Comparison of ENCODE assay signal across 2 cellular contexts in genomic region chr16:22934786-22935185, GRCh38.
A peak's percentile ranks its signal among the peaks of the same experiment; 100 is the strongest.
TF ChIP-seq lines count a peak whose summit lies in the region.

No MANE protein-coding gene starts in this region.

TF ChIP-seq in HepG2, 621 proteins besides CTCF, POLR2A, EP300 and RAD21 (continues in another document):
- TF ChIP-seq ZNF251 (CRISPR knock-in tag; IDR thresholded peaks at IDR 0.05) (no peak), MAFK (conservative IDR thresholded peaks at IDR 0.05 in 1 of 2, IDR thresholded peaks at IDR 0.05 in 1 of 2; ENCODE audit: low read length in 2 of 2) (peak in 1 of 2 experiments; percentile 48; a peak in 2 of 4 replicates), REPIN1 (CRISPR knock-in tag; IDR thresholded peaks at IDR 0.05; ENCODE audit: borderline replicate concordance, low read depth) (no peak), ZXDC (CRISPR knock-in tag; IDR thresholded peaks at IDR 0.05) (no peak), HNF1A (IDR thresholded peaks at IDR 0.05; ENCODE audit: low read depth) (no peak), HNF1A (CRISPR knock-in tag; IDR thresholded peaks at IDR 0.05; ENCODE audit: borderline replicate concordance) (no peak), TEF (CRISPR knock-in tag; IDR thresholded peaks at IDR 0.05) (no peak), ZNF570 (CRISPR knock-in tag; IDR thresholded peaks at IDR 0.05; ENCODE audit: borderline replicate concordance) (no peak), ATAD3A (CRISPR knock-in tag; IDR thresholded peaks at IDR 0.05) (no peak), SAFB2 (CRISPR knock-in tag; IDR thresholded peaks at IDR 0.05; ENCODE audit: borderline replicate concordance, low read depth) (no peak), MAFF (IDR thresholded peaks at IDR 0.05; ENCODE audit: low read depth, low read length) (0 out of 2 replicates have a peak, but pooled peaks have one; percentile 33), USF2 (IDR thresholded peaks at IDR 0.05; ENCODE audit: low read depth, low read length) (peak; percentile 25; the same call in 1 of the 2 replicates), USF2 (CRISPR knock-in tag; IDR thresholded peaks at IDR 0.05; ENCODE audit: borderline replicate concordance) (no peak), ZNF329 (CRISPR knock-in tag; IDR thresholded peaks at IDR 0.05; ENCODE audit: low read depth) (no peak), ZFP36 (IDR thresholded peaks at IDR 0.05; ENCODE audit: borderline replicate concordance, low read depth, low read length, partially characterized antibody) (no peak)

TF ChIP-seq in K562, 482 proteins besides CTCF, POLR2A, EP300 and RAD21:
- peak; percentile 24; the same call in 1 of the 2 replicates for TF ChIP-seq C11orf30 (IDR thresholded peaks at IDR 0.05; ENCODE audit: low read depth)
- TF ChIP-seq DNMT1 (IDR thresholded peaks at IDR 0.05) = no peak
TF ChIP-seq in K562: peak in this region for 1.
